ENCODE assay signal across 18 cellular contexts in the genomic region with DNA sequence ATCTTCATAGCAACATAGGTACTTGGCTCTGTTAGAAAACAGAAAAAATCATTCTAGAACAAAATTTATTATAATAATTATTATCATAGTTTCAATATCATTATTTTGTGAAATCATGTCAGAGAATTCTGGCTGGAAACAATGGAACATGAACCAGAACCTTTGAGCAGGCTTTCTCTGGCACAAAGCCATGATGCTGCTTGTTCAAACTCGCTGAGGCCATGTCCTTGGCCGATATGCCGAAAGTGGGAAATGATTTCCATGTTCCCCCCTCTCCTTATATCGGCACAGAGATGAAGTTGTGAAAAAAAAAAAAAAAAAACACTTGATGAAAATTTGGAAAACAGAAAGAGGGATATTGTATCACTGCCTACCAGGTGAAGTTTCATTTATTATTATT. TPM values are rescaled to one million over a fixed set of nuclear protein-coding genes. Genes with fewer than 3 reads are reported as not detected.
DNase-seq lines count a peak whose midpoint lies in the region; FAIRE-seq and TF ChIP-seq lines count a peak whose summit lies in the region.
"Had no signal": no experiment of that assay in that cellular context is flagged by ENCODE, and none has a peak within 500 bp of the region (broad histone marks: within the 10 kb centered on the region; RNA-seq: fewer than 3 reads in every experiment).

No MANE protein-coding gene starts in this region.

- no peak for FAIRE-seq in bronchial epithelial cell (lab: Jason Lieb, UNC)
- FAIRE-seq: G401.6, GM19239, H54 had no signal

- TF ChIP-seq POLR2A in prostate gland (IDR thresholded peaks at IDR 0.05) = no peak

- no peaks in the 10 kb centered on the region for H3K79me2 ChIP-seq in mesendoderm (ENCODE audit: control insufficient read depth, insufficient read depth, low read length)

- H3K23ac ChIP-seq in mesendoderm (ENCODE audit: low read length) = no peak overlapping the region

- intact Hi-C loops in prostate gland (cut with DNase I) = no loop called here

- H4K8ac ChIP-seq in mesendoderm (ENCODE audit: low read depth, low read length) = no peak overlapping the region

- POLR2A ChIA-PET in GM10248 (lab: Yijun Ruan, JAX) = no interaction called here

- DNase-seq in DMS 273 (lab: John Stamatoyannopoulos, UW; ENCODE audit: unreplicated experiment) = peak; percentile 11
- no peak for DNase-seq in DMS 273 treated with DMSO at 0.1 percent for 48 hours (lab: John Stamatoyannopoulos, UW)
- peak; percentile 21 for DNase-seq in BE2C
- DNase-seq in bronchial epithelial cell (ENCODE audit: low read depth) = peak; percentile 14
- DNase-seq in prostate gland (ENCODE audit: low spot score) = peak; percentile 28
- no peak for DNase-seq in effector memory CD4-positive, alpha-beta T cell
- no peak for DNase-seq in mesendoderm
- DNase-seq in GM10248 (ENCODE audit: extremely low spot score) = no peak
- DNase-seq: Caco-2; CD8-positive, alpha-beta memory T cell; EL; GM23248; IMR-90 had no signal

- no peak overlapping the region for H2AK5ac ChIP-seq in mesendoderm (ENCODE audit: low read length)

- CTCF ChIA-PET in GM10248 (lab: Yijun Ruan, JAX) = interaction anchor here (2.8 to 5.1 kb wide), 3 partner anchors 10 to 478 kb away, joined by 11 to 53 read pairs (median 14); no protein-coding TSS in a partner anchor

- no peak overlapping the region for H2BK5ac ChIP-seq in mesendoderm (ENCODE audit: low read length)

- H3K27me3 ChIP-seq in BE2C = no peaks in the 10 kb centered on the region
- no peaks in the 10 kb centered on the region for H3K27me3 ChIP-seq in bronchial epithelial cell (ENCODE audit: control insufficient read depth, insufficient read depth, low read length)
- H3K27me3 ChIP-seq in prostate gland (replicated peaks; ENCODE audit: insufficient read depth) = no peaks in the 10 kb centered on the region
- H3K27me3 ChIP-seq in effector memory CD4-positive, alpha-beta T cell (replicated peaks; ENCODE audit: control insufficient read depth, insufficient read depth, low read length, poor library complexity, severe bottlenecking) = no peaks in the 10 kb centered on the region
- no peaks in the 10 kb centered on the region for H3K27me3 ChIP-seq in mesendoderm (ENCODE audit: insufficient read depth, low read length, poor library complexity)
- H3K27me3 ChIP-seq: BLaER1 had no signal

- H3K36me3 ChIP-seq in BE2C (no peaks in the 10 kb centered on the region), bronchial epithelial cell (ENCODE audit: control insufficient read depth, insufficient read depth, low read length) (no peaks in the 10 kb centered on the region), prostate gland (no peaks in the 10 kb centered on the region), mesendoderm (ENCODE audit: control insufficient read depth, insufficient read depth, low read length) (no peaks in the 10 kb centered on the region)
- no peaks in the 10 kb centered on the region for H3K36me3 ChIP-seq in effector memory CD4-positive, alpha-beta T cell (ENCODE audit: control insufficient read depth, insufficient read depth, low read length)
- H3K36me3 ChIP-seq: BLaER1 had no signal

- no peak overlapping the region for H3K56ac ChIP-seq in mesendoderm (ENCODE audit: low read length)

- no peak overlapping the region for H3K27ac ChIP-seq in prostate gland
- H3K27ac ChIP-seq in effector memory CD4-positive, alpha-beta T cell (ENCODE audit: insufficient read depth, low read length, poor library complexity, severe bottlenecking) = no peak overlapping the region
- no peak overlapping the region for H3K27ac ChIP-seq in mesendoderm (ENCODE audit: low read depth, low read length)
- H3K27ac ChIP-seq: 22Rv1, BLaER1, GM23248 had no signal

- peaks cover 18% of the 10 kb centered on the region for H3K4me1 ChIP-seq in BE2C
- no peaks in the 10 kb centered on the region for H3K4me1 ChIP-seq in prostate gland (replicated peaks)
- no peaks in the 10 kb centered on the region for H3K4me1 ChIP-seq in effector memory CD4-positive, alpha-beta T cell (ENCODE audit: control insufficient read depth, insufficient read depth, low read length, poor library complexity, severe bottlenecking)
- H3K4me1 ChIP-seq in mesendoderm (ENCODE audit: control insufficient read depth, low read depth, low read length) = peaks cover 2% of the 10 kb centered on the region
- H3K4me1 ChIP-seq: BLaER1, Caco-2 had no signal

- H3K18ac ChIP-seq in mesendoderm (ENCODE audit: low read length) = no peak overlapping the region

- H3K79me1 ChIP-seq in mesendoderm (ENCODE audit: low read length) = no peaks in the 10 kb centered on the region

- no peak overlapping the region for H3K4ac ChIP-seq in mesendoderm (ENCODE audit: low read depth, low read length)

- H3K9ac ChIP-seq in mesendoderm (ENCODE audit: low read length) = no peak overlapping the region
- H3K9ac ChIP-seq: BLaER1, GM23248 had no signal

- TF ChIP-seq CTCF in BE2C (IDR thresholded peaks at IDR 0.05; ENCODE audit: low read depth, low read length) (no peak), bronchial epithelial cell (IDR thresholded peaks at IDR 0.05; ENCODE audit: insufficient read depth, low read length, severe bottlenecking) (no peak), prostate gland (IDR thresholded peaks at IDR 0.05) (no peak), GM10248 (IDR thresholded peaks at IDR 0.05; ENCODE audit: control extremely low read depth, extremely low read depth, low read depth, missing control alignments) (no peak)

- no peak overlapping the region for H2BK120ac ChIP-seq in mesendoderm (ENCODE audit: low read depth, low read length)

- H3K4me3 ChIP-seq in BE2C (ENCODE audit: low read depth, low read length) (no peak overlapping the region), bronchial epithelial cell (ENCODE audit: low read depth, low read length) (no peak overlapping the region), prostate gland (no peak overlapping the region), mesendoderm (ENCODE audit: low read length) (no peak overlapping the region)
- H3K4me3 ChIP-seq in effector memory CD4-positive, alpha-beta T cell (ENCODE audit: insufficient read depth, low read depth, low read length, poor library complexity, severe bottlenecking) = no peak overlapping the region
- H3K4me3 ChIP-seq: BLaER1, GM23248 had no signal

- no peak overlapping the region for H3K4me2 ChIP-seq in mesendoderm (ENCODE audit: low read length)
- H3K4me2 ChIP-seq: BLaER1 had no signal

- no peak overlapping the region for H4K5ac ChIP-seq in mesendoderm (ENCODE audit: low read length)

- no peak overlapping the region for H2BK15ac ChIP-seq in mesendoderm (replicated peaks; ENCODE audit: low read depth)

- WGBS in prostate gland = 33% methylated on average over 4 of the region's 4 CpGs
- no CpG with 5 or more reads among the region's 4 CpGs for WGBS in mesendoderm (ENCODE audit: extremely low coverage, insufficient coverage, low lambda C conversion rate)

- no peaks in the 10 kb centered on the region for H3K9me3 ChIP-seq in BE2C
- no peaks in the 10 kb centered on the region for H3K9me3 ChIP-seq in prostate gland
- H3K9me3 ChIP-seq in effector memory CD4-positive, alpha-beta T cell (ENCODE audit: control insufficient read depth, low read length) = no peaks in the 10 kb centered on the region
- H3K9me3 ChIP-seq: BLaER1, Caco-2 had no signal

RNA-seq across cellular contexts. Expression of gene MRPL3, which starts 49.0 kb away (rescaled TPM):
- polyA plus RNA-seq in BE2C (2012; ENCODE audit: insufficient read depth, insufficient read length, low read depth) = 135 TPM
- total RNA-seq in bronchial epithelial cell (97.9 and 119 TPM in 2 replicates), prostate gland (10 to 100 TPM; 73.0 to 90.8 TPM)
- polyA plus RNA-seq in mesendoderm (2013, experiment 1 of 2) = 248 TPM
- 248 TPM for polyA plus RNA-seq in mesendoderm (2013, experiment 2 of 2)

Comparison
In these comparisons a context has a peak if more than half of its experiments do, and no peak if none do; other contexts are left out.
1. DNase-seq: peak in DMS 273 (single experiment), BE2C (single experiment), bronchial epithelial cell (single experiment) and prostate gland (single experiment); none in DMS 273 treated with DMSO at 0.1 percent for 48 hours (single experiment), effector memory CD4-positive, alpha-beta T cell (0 of 3), mesendoderm (single experiment) and GM10248 (single experiment).